Comparison of ENCODE assay signal across 9 cellular contexts in the genomic region with DNA sequence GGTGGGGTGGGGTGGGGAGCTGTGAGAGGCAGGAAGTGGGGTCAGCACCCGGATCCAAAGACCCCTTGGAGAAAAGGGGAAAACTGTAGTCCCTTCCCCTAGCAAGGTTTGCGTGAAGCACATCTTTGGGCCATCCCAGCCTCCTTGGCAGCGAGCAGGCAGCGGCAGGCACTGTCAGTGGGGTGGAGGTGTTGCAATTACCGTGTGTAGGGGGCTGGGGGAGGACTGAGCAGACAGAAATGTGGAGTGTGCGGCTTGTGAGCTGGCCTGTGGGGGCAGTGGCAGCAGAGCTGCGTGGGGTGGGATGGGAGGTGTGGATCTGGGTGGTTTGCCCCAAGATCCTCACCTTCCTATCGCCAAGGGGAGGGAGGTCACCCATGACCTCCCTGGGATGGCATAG. TPM values are rescaled to one million over a fixed set of nuclear protein-coding genes. Genes with fewer than 3 reads are reported as not detected.
DNase-seq lines count a peak whose midpoint lies in the region; ATAC-seq and TF ChIP-seq lines count a peak whose summit lies in the region.
"Had no signal": no experiment of that assay in that cellular context is flagged by ENCODE, and none has a peak within 500 bp of the region (broad histone marks: within the 10 kb centered on the region; RNA-seq: fewer than 3 reads in every experiment).

No MANE protein-coding gene starts in this region.

- intact Hi-C loops in adrenal gland (cut with DNase I) = no loop called here

- peaks cover 3% of the 10 kb centered on the region for H3K27me3 Mint-ChIP-seq in T-helper 1 cell treated with Interleukin-12 subunit alpha and Interleukin-12 subunit beta and Interleukin-4 antibody, amounts not matched to agents 30 μg/mL and 1 μg/mL, for 36 hours (ENCODE audit: low read depth)

- H3K27ac Mint-ChIP-seq in T-helper 1 cell treated with Interleukin-12 subunit alpha and Interleukin-12 subunit beta and Interleukin-4 antibody, amounts not matched to agents 30 μg/mL and 1 μg/mL, for 36 hours = peak overlapping the region; percentile 68

- H3K4me3 Mint-ChIP-seq in T-helper 1 cell treated with Interleukin-12 subunit alpha and Interleukin-12 subunit beta and Interleukin-4 antibody, amounts not matched to agents 30 μg/mL and 1 μg/mL, for 36 hours = no peak overlapping the region

- H3K4me1 ChIP-seq in adrenal gland (replicated peaks in 1 of 2) = peaks cover 51 to 80% of the 10 kb centered on the region in 2 donors
- peaks cover 21 to 78% (median 73%) of the 10 kb centered on the region in 5 donors for H3K4me1 ChIP-seq in subcutaneous abdominal adipose tissue (ENCODE audit: control insufficient read depth in 5 of 5, insufficient read depth in 5 of 5, low read length in 5 of 5)
- H3K4me1 ChIP-seq in HAP-1 = no peaks in the 10 kb centered on the region
- H3K4me1 ChIP-seq: parathyroid adenoma had no signal

- peaks cover 20% of the 10 kb centered on the region for H3K4me1 Mint-ChIP-seq in T-helper 1 cell treated with Interleukin-12 subunit alpha and Interleukin-12 subunit beta and Interleukin-4 antibody, amounts not matched to agents 30 μg/mL and 1 μg/mL, for 36 hours (ENCODE audit: low read depth)

- no peak for ATAC-seq in GM18519 (IDR thresholded peaks at IDR 0.05; ENCODE audit: low FRiP score, unreplicated experiment)

- H3K36me3 Mint-ChIP-seq in T-helper 1 cell treated with Interleukin-12 subunit alpha and Interleukin-12 subunit beta and Interleukin-4 antibody, amounts not matched to agents 30 μg/mL and 1 μg/mL, for 36 hours (ENCODE audit: low read depth) = no peaks in the 10 kb centered on the region

- H3K36me3 ChIP-seq in adrenal gland (replicated peaks in 1 of 2) (no peaks in the 10 kb centered on the region), subcutaneous abdominal adipose tissue (ENCODE audit: control insufficient read depth in 5 of 5, insufficient read depth in 5 of 5, low read length in 5 of 5) (no peaks in the 10 kb centered on the region), HAP-1 (replicated peaks) (no peaks in the 10 kb centered on the region)

- H3K27ac ChIP-seq in adrenal gland (peak overlapping the region in 3 of 5 donors; percentile 69 to 78 (median 77)), subcutaneous abdominal adipose tissue (ENCODE audit: low read depth, low read length) (peak overlapping the region; percentile 54)
- H3K27ac ChIP-seq: parathyroid adenoma had no signal

- no peak overlapping the region for H3K9ac ChIP-seq in subcutaneous abdominal adipose tissue (ENCODE audit: low read length in 5 of 5)
- H3K9ac ChIP-seq: parathyroid adenoma had no signal

- H3K27me3 ChIP-seq in adrenal gland (no peaks in the 10 kb centered on the region), subcutaneous abdominal adipose tissue (ENCODE audit: control insufficient read depth in 5 of 5, insufficient read depth in 4 of 5, low read length in 5 of 5) (peaks cover 0 to 14% (median 0%) of the 10 kb centered on the region in 5 donors), HAP-1 (ENCODE audit: low read depth) (no peaks in the 10 kb centered on the region)

- DNase-seq in T-helper 1 cell = no peak
- DNase-seq in adrenal gland = no peak
- DNase-seq in kidney glomerular epithelial cell (lab: John Stamatoyannopoulos, UW) = peak; percentile 31
- DNase-seq in GM13977 (ENCODE audit: low spot score) = no peak
- no peak for DNase-seq in HAP-1 (ENCODE audit: low spot score in 2 of 2)

- TF ChIP-seq POLR2A in adrenal gland (IDR thresholded peaks at IDR 0.05) = no peak

- H3K4me3 ChIP-seq in adrenal gland (no peak overlapping the region), subcutaneous abdominal adipose tissue (ENCODE audit: low read depth in 1 of 5, low read length in 5 of 5) (no peak overlapping the region), HAP-1 (no peak overlapping the region)

- in situ Hi-C loops in GM13977 (cut with MboI; ENCODE audit: low pct_unique_long_range_greater_than_20kb, low sequenced_read_pairs, unreplicated experiment) (no loop called here), HAP-1 (cut with MboI; ENCODE audit: low sequenced_read_pairs) (no loop called here)

- H3K9me3 ChIP-seq in adrenal gland (replicated peaks in 1 of 3) (no peaks in the 10 kb centered on the region), subcutaneous abdominal adipose tissue (ENCODE audit: control insufficient read depth in 5 of 5, low read length in 5 of 5) (no peaks in the 10 kb centered on the region), HAP-1 (no peaks in the 10 kb centered on the region)

- H3K9me3 Mint-ChIP-seq in T-helper 1 cell treated with Interleukin-12 subunit alpha and Interleukin-12 subunit beta and Interleukin-4 antibody, amounts not matched to agents 30 μg/mL and 1 μg/mL, for 36 hours = no peaks in the 10 kb centered on the region

- WGBS in adrenal gland, 4 donors = 69 to 87% (median 75%) methylated on average over 7 to 8 of the region's 8 CpGs

- TF ChIP-seq CTCF in adrenal gland (IDR thresholded peaks at IDR 0.05) (no peak), GM13977 (IDR thresholded peaks at IDR 0.05; ENCODE audit: extremely low read depth, insufficient read depth, missing control alignments) (no peak)

RNA-seq across cellular contexts. Expression of gene DAGLA, which starts 16.4 kb away (rescaled TPM):
- total RNA-seq in adrenal gland = 1 to 10 TPM; 1.0 to 4.2 (median 3.2) TPM
- 1 to 10 TPM in 2 of 3 donors, under 1 TPM in 1; 0.81 to 2.7 (median 1.5) TPM for polyA plus RNA-seq in adrenal gland

RNA-seq across cellular contexts. Expression of gene MYRF, which starts 55.8 kb away (rescaled TPM):
- 1 to 10 TPM in 3 of 8 donors, under 1 TPM in 5; 0.13 to 2.6 (median 0.67) TPM for total RNA-seq in adrenal gland
- polyA plus RNA-seq in adrenal gland = 1 to 10 TPM in 2 of 3 donors, under 1 TPM in 1; 0.61 to 1.4 (median 1.1) TPM
